1 cellular context compared by ENCODE assay signal in genomic region chr11:113974741-113975470, GRCh38.
TF ChIP-seq lines count a peak whose summit lies in the region.

HTR3A (plus strand) TSS chr11:113975108; CDS start chr11:113975326, 218 bp downstream.

TF ChIP-seq in HCT116, 20 proteins besides CTCF, POLR2A, EP300 and RAD21 (continued from another document):
- TF ChIP-seq POLR2AphosphoS5 (IDR thresholded peaks at IDR 0.05; ENCODE audit: low read depth, low read length) (peak; percentile 32; the same call in 1 of the 2 replicates), EZH2 (IDR thresholded peaks at IDR 0.05) (no peak), SRF (IDR thresholded peaks at IDR 0.05; ENCODE audit: low read depth) (no peak), ZNF274 (IDR thresholded peaks at IDR 0.05; ENCODE audit: low read depth, low read length) (no peak), CEBPB (IDR thresholded peaks at IDR 0.05; ENCODE audit: low read depth) (peak; percentile 69)
TF ChIP-seq in HCT116: peak in this region for 8.
